In the genomic region with DNA sequence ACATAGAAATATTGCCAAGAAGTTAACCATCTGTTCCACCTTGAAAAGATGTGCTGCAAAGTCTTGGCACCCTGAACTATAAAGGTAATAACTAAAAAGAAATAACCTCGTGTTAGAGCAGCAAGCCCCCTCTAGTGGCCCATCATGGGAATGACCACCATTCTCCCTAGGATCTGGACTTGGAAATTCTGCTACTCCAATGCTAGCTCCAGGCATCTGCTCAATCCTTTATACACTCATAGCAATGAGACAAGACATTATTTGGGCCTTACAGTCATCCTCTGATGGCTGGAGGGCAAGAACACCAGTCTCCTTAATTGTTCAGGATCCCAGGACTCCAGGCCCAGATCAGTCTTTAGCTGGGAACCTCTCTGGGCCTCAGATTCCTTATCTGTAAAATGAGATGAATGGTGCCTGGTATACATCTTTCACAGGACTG, we compare ENCODE assay signal across 8 cellular contexts.
A peak's percentile ranks its signal among the peaks of the same experiment; 100 is the strongest.
DNase-seq lines count a peak whose midpoint lies in the region; ATAC-seq and TF ChIP-seq lines count a peak whose summit lies in the region.

No MANE protein-coding gene starts in this region.

- no peak overlapping the region for H3K27ac Mint-ChIP-seq in CD4-positive, alpha-beta memory T cell

- H3K9me3 ChIP-seq in CD4-positive, alpha-beta memory T cell (ENCODE audit: control insufficient read depth in 1 of 2, low read length in 2 of 2), result peaks cover 0 to 7% of the 10 kb centered on the region in 2 donors
- H3K9me3 ChIP-seq in RWPE2 (ENCODE audit: severe bottlenecking) (no peaks in the 10 kb centered on the region), breast epithelium (peaks cover 11% of the 10 kb centered on the region in 2 donors)

- TF ChIP-seq CTCF in RWPE2 (IDR thresholded peaks at IDR 0.05; ENCODE audit: poor library complexity, severe bottlenecking) (peak; percentile 93), breast epithelium (IDR thresholded peaks at IDR 0.05) (peak; percentile 72 to 84 (median 73))

- ATAC-seq in GM19023 (IDR thresholded peaks at IDR 0.05; ENCODE audit: unreplicated experiment) (peak; percentile 64), RWPE2 (ENCODE audit: low read depth) (peak; percentile 48; the same call in 2 of the 3 replicates)

- H3K36me3 Mint-ChIP-seq in CD4-positive, alpha-beta memory T cell, result peaks cover 2 to 13% of the 10 kb centered on the region in 2 donors

- H3K27me3 Mint-ChIP-seq in CD4-positive, alpha-beta memory T cell, result peaks cover 1 to 7% of the 10 kb centered on the region in 2 donors

- H3K4me3 Mint-ChIP-seq in CD4-positive, alpha-beta memory T cell, result no peak overlapping the region

- intact Hi-C loops in CD4-positive, alpha-beta memory T cell (cut with micrococcal nuclease), result loop anchor here (1.0 to 10.0 kb wide), 2 partner anchors 111 to 1003 kb away; no protein-coding TSS in a partner anchor
- intact Hi-C loops in breast epithelium (cut with DNase I; ENCODE audit: low total_unique reads), result no loop called here

- peak in 4 of 5 donors; percentile 12 to 17 (median 16) for DNase-seq in CD4-positive, alpha-beta memory T cell
- DNase-seq in KG1 (lab: John Stamatoyannopoulos, UW), result peak; percentile 18
- DNase-seq in RWPE2 (ENCODE audit: low spot score), result no peak
- peak in 1 of 2 donors; percentile 28 for DNase-seq in breast epithelium (ENCODE audit: low spot score in 2 of 2)
- peak; percentile 55 for DNase-seq in left kidney (ENCODE audit: low read depth, low spot score)
- peak; percentile 14 for DNase-seq in stimulated activated CD8-positive, alpha-beta memory T cell treated with anti-CD3 and anti-CD28 coated beads, Interleukin-12 subunit alpha, Interleukin-12 subunit beta, amount 100 ng/mL, for 1 hour (ENCODE audit: low read depth)
- DNase-seq in effector CD8-positive, alpha-beta T cell (lab: John Stamatoyannopoulos, UW), result no peak

- no peaks in the 10 kb centered on the region for H3K4me1 Mint-ChIP-seq in CD4-positive, alpha-beta memory T cell

- H3K4me3 ChIP-seq in CD4-positive, alpha-beta memory T cell (ENCODE audit: low read length in 2 of 2), result no peak overlapping the region
- no peak overlapping the region for H3K4me3 ChIP-seq in RWPE2 (ENCODE audit: severe bottlenecking)
- no peak overlapping the region for H3K4me3 ChIP-seq in breast epithelium

- no peak for TF ChIP-seq POLR2A in breast epithelium (IDR thresholded peaks at IDR 0.05)

- peaks cover 0 to 29% (median 21%) of the 10 kb centered on the region in 8 donors for H3K9me3 Mint-ChIP-seq in CD4-positive, alpha-beta memory T cell

- H3K4me1 ChIP-seq in CD4-positive, alpha-beta memory T cell (ENCODE audit: insufficient read depth, low read length), result no peaks in the 10 kb centered on the region
- H3K4me1 ChIP-seq in RWPE2 (ENCODE audit: insufficient read depth, poor library complexity, severe bottlenecking) (no peaks in the 10 kb centered on the region), breast epithelium (no peaks in the 10 kb centered on the region)

- no peaks in the 10 kb centered on the region for H3K36me3 ChIP-seq in CD4-positive, alpha-beta memory T cell (ENCODE audit: insufficient read depth, low read length)
- no peaks in the 10 kb centered on the region for H3K36me3 ChIP-seq in RWPE2 (ENCODE audit: low read depth)
- H3K36me3 ChIP-seq in breast epithelium, result no peaks in the 10 kb centered on the region

- no peak overlapping the region for H3K27ac ChIP-seq in CD4-positive, alpha-beta memory T cell (ENCODE audit: low read depth, low read length)
- H3K27ac ChIP-seq in RWPE2 (ENCODE audit: poor library complexity, severe bottlenecking), result no peak overlapping the region
- no peak overlapping the region for H3K27ac ChIP-seq in breast epithelium

- H3K27me3 ChIP-seq in CD4-positive, alpha-beta memory T cell (ENCODE audit: insufficient read depth, low read length), result no peaks in the 10 kb centered on the region
- H3K27me3 ChIP-seq in RWPE2 (ENCODE audit: insufficient read depth, poor library complexity, severe bottlenecking) (no peaks in the 10 kb centered on the region), breast epithelium (no peaks in the 10 kb centered on the region)

- POLR2A ChIA-PET in CD4-positive, alpha-beta memory T cell (lab: Charles Lee; ENCODE audit: partially characterized antibody), result no interaction called here

- CTCF ChIA-PET in CD4-positive, alpha-beta memory T cell (lab: Charles Lee; ENCODE audit: partially characterized antibody), result interaction anchor here (0.6 to 1.9 kb wide), 19 partner anchors 9 to 1002 kb away, joined by 3 to 7 read pairs (median 3); no protein-coding TSS in a partner anchor

Comparison
In these comparisons a context has a peak if more than half of its experiments do, and no peak if none do; other contexts are left out.
1. DNase-seq: peak in CD4-positive, alpha-beta memory T cell (4 of 5), KG1 (single experiment), left kidney (single experiment) and stimulated activated CD8-positive, alpha-beta memory T cell treated with anti-CD3 and anti-CD28 coated beads, Interleukin-12 subunit alpha, Interleukin-12 subunit beta, amount 100 ng/mL, for 1 hour (single experiment); none in RWPE2 (single experiment) and effector CD8-positive, alpha-beta T cell (single experiment).